Comparison of ENCODE assay signal across 8 cellular contexts in genomic region chr16:75580-76501, GRCh38. TPM values are rescaled to one million over a fixed set of nuclear protein-coding genes. Genes with fewer than 3 reads are reported as not detected.
DNase-seq lines count a peak whose midpoint lies in the region; ATAC-seq and TF ChIP-seq lines count a peak whose summit lies in the region.

No MANE protein-coding gene starts in this region.

- H3K9me2 ChIP-seq in hepatocyte (replicated peaks; ENCODE audit: insufficient read depth): no peaks in the 10 kb centered on the region

- H3K36me3 ChIP-seq in CD4-positive, CD25-positive, alpha-beta regulatory T cell (ENCODE audit: control insufficient read depth, insufficient read depth, low read length): no peaks in the 10 kb centered on the region
- H3K36me3 ChIP-seq in hepatocyte (replicated peaks; ENCODE audit: insufficient read depth, low read depth): no peaks in the 10 kb centered on the region

- WGBS in hepatocyte (ENCODE audit: low lambda C conversion rate, missing lambda C conversion rate): 44% methylated on average over 10 of the region's 11 CpGs

- H3K4me1 ChIP-seq in CD4-positive, CD25-positive, alpha-beta regulatory T cell (ENCODE audit: control insufficient read depth, insufficient read depth, low read length, poor library complexity, severe bottlenecking): peaks cover 35% of the 10 kb centered on the region
- peaks cover 58% of the 10 kb centered on the region for H3K4me1 ChIP-seq in hepatocyte (ENCODE audit: insufficient read depth)

- ATAC-seq in CD4-positive, CD25-positive, alpha-beta regulatory T cell (ENCODE audit: low read depth in 2 of 2): no peak
- ATAC-seq in activated naive CD8-positive, alpha-beta T cell treated with anti-CD3 and anti-CD28 coated beads, Interleukin-2, amount 10 ng/mL, durations not matched to agents 7 days and 5 days (ENCODE audit: low read depth): no peak
- no peak for ATAC-seq in stimulated activated memory B cell treated with anti-CD40 and anti-IgM and Interleukin-4, amounts not matched to agents 10 μg/mL and 1 μg/mL and 100 μg/mL, for 72 hours
- ATAC-seq in GM19455 (IDR thresholded peaks at IDR 0.05; ENCODE audit: unreplicated experiment): no peak
- no peak for ATAC-seq in HG03520 (IDR thresholded peaks at IDR 0.05; ENCODE audit: unreplicated experiment)

- H3K4me1 Mint-ChIP-seq in CD4-positive, CD25-positive, alpha-beta regulatory T cell: peaks cover 0 to 43% (median 8%) of the 10 kb centered on the region in 4 donors
- H3K4me1 Mint-ChIP-seq in activated naive CD8-positive, alpha-beta T cell treated with anti-CD3 and anti-CD28 coated beads, Interleukin-2, amount 10 ng/mL, durations not matched to agents 7 days and 5 days: peaks cover 19% of the 10 kb centered on the region
- H3K4me1 Mint-ChIP-seq in stimulated activated memory B cell treated with anti-CD40 and anti-IgM and Interleukin-4, amounts not matched to agents 10 μg/mL and 1 μg/mL and 100 μg/mL, for 72 hours: peaks cover 46% of the 10 kb centered on the region

- peak overlapping the region; percentile 100 for H3K4me2 ChIP-seq in hepatocyte

- peaks cover 21% of the 10 kb centered on the region for H3K27me3 Mint-ChIP-seq in CD4-positive, CD25-positive, alpha-beta regulatory T cell
- peaks cover 36% of the 10 kb centered on the region for H3K27me3 Mint-ChIP-seq in activated naive CD8-positive, alpha-beta T cell treated with anti-CD3 and anti-CD28 coated beads, Interleukin-2, amount 10 ng/mL, durations not matched to agents 7 days and 5 days
- peaks cover 27% of the 10 kb centered on the region for H3K27me3 Mint-ChIP-seq in stimulated activated memory B cell treated with anti-CD40 and anti-IgM and Interleukin-4, amounts not matched to agents 10 μg/mL and 1 μg/mL and 100 μg/mL, for 72 hours

- no peaks in the 10 kb centered on the region for H3K9me3 Mint-ChIP-seq in CD4-positive, CD25-positive, alpha-beta regulatory T cell
- H3K9me3 Mint-ChIP-seq in activated naive CD8-positive, alpha-beta T cell treated with anti-CD3 and anti-CD28 coated beads, Interleukin-2, amount 10 ng/mL, durations not matched to agents 7 days and 5 days: no peaks in the 10 kb centered on the region
- no peaks in the 10 kb centered on the region for H3K9me3 Mint-ChIP-seq in stimulated activated memory B cell treated with anti-CD40 and anti-IgM and Interleukin-4, amounts not matched to agents 10 μg/mL and 1 μg/mL and 100 μg/mL, for 72 hours

- peaks cover 11% of the 10 kb centered on the region for H3K79me2 ChIP-seq in hepatocyte

- H2AFZ ChIP-seq in hepatocyte: no peak overlapping the region

- peak; percentile 41 for TF ChIP-seq CTCF in hepatocyte (IDR thresholded peaks at IDR 0.05; ENCODE audit: poor library complexity)

- no peaks in the 10 kb centered on the region for H3K36me3 Mint-ChIP-seq in CD4-positive, CD25-positive, alpha-beta regulatory T cell
- peaks cover 6% of the 10 kb centered on the region for H3K36me3 Mint-ChIP-seq in activated naive CD8-positive, alpha-beta T cell treated with anti-CD3 and anti-CD28 coated beads, Interleukin-2, amount 10 ng/mL, durations not matched to agents 7 days and 5 days
- H3K36me3 Mint-ChIP-seq in stimulated activated memory B cell treated with anti-CD40 and anti-IgM and Interleukin-4, amounts not matched to agents 10 μg/mL and 1 μg/mL and 100 μg/mL, for 72 hours: no peaks in the 10 kb centered on the region

- H3K9me3 ChIP-seq in CD4-positive, CD25-positive, alpha-beta regulatory T cell (ENCODE audit: control insufficient read depth in 2 of 2, low read length in 2 of 2): no peaks in the 10 kb centered on the region
- H3K9me3 ChIP-seq in hepatocyte (ENCODE audit: low read depth): no peaks in the 10 kb centered on the region

- H3K27ac ChIP-seq in CD4-positive, CD25-positive, alpha-beta regulatory T cell (ENCODE audit: insufficient read depth, low read length, poor library complexity, severe bottlenecking): no peak overlapping the region
- peak overlapping the region; percentile 95 for H3K27ac ChIP-seq in hepatocyte

- H3K27ac Mint-ChIP-seq in CD4-positive, CD25-positive, alpha-beta regulatory T cell: peak overlapping the region in 1 of 3 donors; percentile 74
- no peak overlapping the region for H3K27ac Mint-ChIP-seq in activated naive CD8-positive, alpha-beta T cell treated with anti-CD3 and anti-CD28 coated beads, Interleukin-2, amount 10 ng/mL, durations not matched to agents 7 days and 5 days
- H3K27ac Mint-ChIP-seq in stimulated activated memory B cell treated with anti-CD40 and anti-IgM and Interleukin-4, amounts not matched to agents 10 μg/mL and 1 μg/mL and 100 μg/mL, for 72 hours: peak overlapping the region; percentile 80

- POLR2A ChIA-PET in activated naive CD8-positive, alpha-beta T cell treated with anti-CD3 and anti-CD28 coated beads, Interleukin-2, amount 10 ng/mL, durations not matched to agents 7 days and 5 days (lab: Charles Lee): interaction anchor here (1.5 kb wide), 1 partner anchor 18 kb away, joined by 3 read pairs; no protein-coding TSS in a partner anchor

- H4K20me1 ChIP-seq in hepatocyte (ENCODE audit: insufficient read depth, poor library complexity, severe bottlenecking): peaks cover 4% of the 10 kb centered on the region

- peak overlapping the region; percentile 5 to 86 (median 62) for H3K4me3 Mint-ChIP-seq in CD4-positive, CD25-positive, alpha-beta regulatory T cell
- peak overlapping the region; percentile 73 for H3K4me3 Mint-ChIP-seq in activated naive CD8-positive, alpha-beta T cell treated with anti-CD3 and anti-CD28 coated beads, Interleukin-2, amount 10 ng/mL, durations not matched to agents 7 days and 5 days
- no peak overlapping the region for H3K4me3 Mint-ChIP-seq in stimulated activated memory B cell treated with anti-CD40 and anti-IgM and Interleukin-4, amounts not matched to agents 10 μg/mL and 1 μg/mL and 100 μg/mL, for 72 hours

- peaks cover 9% of the 10 kb centered on the region for H3K27me3 ChIP-seq in CD4-positive, CD25-positive, alpha-beta regulatory T cell (ENCODE audit: control insufficient read depth, insufficient read depth, low read length)
- no peaks in the 10 kb centered on the region for H3K27me3 ChIP-seq in hepatocyte

- no peak for DNase-seq in CD4-positive, CD25-positive, alpha-beta regulatory T cell
- DNase-seq in Jurkat, Clone E6-1 (ENCODE audit: low read depth, low spot score): peak; percentile 69
- DNase-seq in activated naive CD8-positive, alpha-beta T cell treated with anti-CD3 and anti-CD28 coated beads, Interleukin-2, amount 10 ng/mL, durations not matched to agents 7 days and 5 days: no peak
- DNase-seq in hepatocyte (ENCODE audit: low spot score): peak; percentile 87
- DNase-seq in effector CD8-positive, alpha-beta T cell (lab: John Stamatoyannopoulos, UW): no peak

- no peak overlapping the region for H3K4me3 ChIP-seq in CD4-positive, CD25-positive, alpha-beta regulatory T cell (ENCODE audit: low read depth, low read length)
- H3K4me3 ChIP-seq in Jurkat, Clone E6-1 (ENCODE audit: low read length): no peak overlapping the region
- H3K4me3 ChIP-seq in hepatocyte: no peak overlapping the region

RNA-seq across cellular contexts. Expression of gene MPG, which starts 2.2 kb away (rescaled TPM):
- total RNA-seq in CD4-positive, CD25-positive, alpha-beta regulatory T cell: 29.2 TPM
- 10 to 100 TPM; 62.2 to 82.7 (median 81.8) TPM for polyA plus RNA-seq in CD4-positive, CD25-positive, alpha-beta regulatory T cell
- polyA plus RNA-seq in Jurkat, Clone E6-1 (2012; ENCODE audit: insufficient read depth, insufficient read length): 54.6 TPM
- 10 to 100 TPM; 45.8 to 48.1 TPM for total RNA-seq in activated naive CD8-positive, alpha-beta T cell treated with anti-CD3 and anti-CD28 coated beads, Interleukin-2, amount 10 ng/mL, durations not matched to agents 7 days and 5 days
- total RNA-seq in hepatocyte: 67.4 and 85.7 TPM in 2 replicates
- 83.9 and 121 TPM in 2 replicates for polyA plus RNA-seq in hepatocyte

RNA-seq across cellular contexts. Expression of gene RHBDF1, which starts 3.4 kb away (rescaled TPM):
- total RNA-seq in CD4-positive, CD25-positive, alpha-beta regulatory T cell: 0.67 TPM
- polyA plus RNA-seq in CD4-positive, CD25-positive, alpha-beta regulatory T cell: not detected
- polyA plus RNA-seq in Jurkat, Clone E6-1 (2012; ENCODE audit: insufficient read depth, insufficient read length): not detected
- total RNA-seq in activated naive CD8-positive, alpha-beta T cell treated with anti-CD3 and anti-CD28 coated beads, Interleukin-2, amount 10 ng/mL, durations not matched to agents 7 days and 5 days: under 1 TPM in 1 of 2 experiments, not detected in 1; 0.33 TPM
- 21.8 and 41.5 TPM in 2 replicates for total RNA-seq in hepatocyte
- polyA plus RNA-seq in hepatocyte: 73.6 and 95.3 TPM in 2 replicates

RNA-seq across cellular contexts. Expression of gene SNRNP25, which starts 22.2 kb away (rescaled TPM):
- 9.4 TPM for total RNA-seq in CD4-positive, CD25-positive, alpha-beta regulatory T cell
- polyA plus RNA-seq in CD4-positive, CD25-positive, alpha-beta regulatory T cell: 10 to 100 TPM; 16.6 to 29.1 (median 21.2) TPM
- polyA plus RNA-seq in Jurkat, Clone E6-1 (2012; ENCODE audit: insufficient read depth, insufficient read length): 224 TPM
- 10 to 100 TPM; 52.8 to 59.1 TPM for total RNA-seq in activated naive CD8-positive, alpha-beta T cell treated with anti-CD3 and anti-CD28 coated beads, Interleukin-2, amount 10 ng/mL, durations not matched to agents 7 days and 5 days
- 18.2 and 18.3 TPM in 2 replicates for total RNA-seq in hepatocyte
- 35.3 and 43.1 TPM in 2 replicates for polyA plus RNA-seq in hepatocyte

RNA-seq across cellular contexts. Expression of gene POLR3K, which starts 22.4 kb away (rescaled TPM):
- 12.7 TPM for total RNA-seq in CD4-positive, CD25-positive, alpha-beta regulatory T cell
- 10 to 100 TPM; 37.5 to 50.4 (median 48.6) TPM for polyA plus RNA-seq in CD4-positive, CD25-positive, alpha-beta regulatory T cell
- polyA plus RNA-seq in Jurkat, Clone E6-1 (2012; ENCODE audit: insufficient read depth, insufficient read length): 75.1 TPM
- total RNA-seq in activated naive CD8-positive, alpha-beta T cell treated with anti-CD3 and anti-CD28 coated beads, Interleukin-2, amount 10 ng/mL, durations not matched to agents 7 days and 5 days: 10 to 100 TPM; 29.2 to 30.1 TPM
- total RNA-seq in hepatocyte: 2.7 and 2.8 TPM in 2 replicates
- 12.1 and 12.5 TPM in 2 replicates for polyA plus RNA-seq in hepatocyte

Comparison
In these comparisons a context has a peak if more than half of its experiments do, and no peak if none do; other contexts are left out.
1. DNase-seq: peak in Jurkat, Clone E6-1 (single experiment) and hepatocyte (single experiment); none in CD4-positive, CD25-positive, alpha-beta regulatory T cell (0 of 3), activated naive CD8-positive, alpha-beta T cell treated with anti-CD3 and anti-CD28 coated beads, Interleukin-2, amount 10 ng/mL, durations not matched to agents 7 days and 5 days (single experiment) and effector CD8-positive, alpha-beta T cell (single experiment).
2. RNA of gene RHBDF1, which starts 3.4 kb away (total RNA-seq): 21.8 to 41.5 TPM in hepatocyte; 0.67 TPM in CD4-positive, CD25-positive, alpha-beta regulatory T cell (single experiment) and 0.33 TPM in activated naive CD8-positive, alpha-beta T cell treated with anti-CD3 and anti-CD28 coated beads, Interleukin-2, amount 10 ng/mL, durations not matched to agents 7 days and 5 days; every median in the first group is over 10 times any median in the second.